11 cellular contexts compared by ENCODE assay signal in the genomic region with DNA sequence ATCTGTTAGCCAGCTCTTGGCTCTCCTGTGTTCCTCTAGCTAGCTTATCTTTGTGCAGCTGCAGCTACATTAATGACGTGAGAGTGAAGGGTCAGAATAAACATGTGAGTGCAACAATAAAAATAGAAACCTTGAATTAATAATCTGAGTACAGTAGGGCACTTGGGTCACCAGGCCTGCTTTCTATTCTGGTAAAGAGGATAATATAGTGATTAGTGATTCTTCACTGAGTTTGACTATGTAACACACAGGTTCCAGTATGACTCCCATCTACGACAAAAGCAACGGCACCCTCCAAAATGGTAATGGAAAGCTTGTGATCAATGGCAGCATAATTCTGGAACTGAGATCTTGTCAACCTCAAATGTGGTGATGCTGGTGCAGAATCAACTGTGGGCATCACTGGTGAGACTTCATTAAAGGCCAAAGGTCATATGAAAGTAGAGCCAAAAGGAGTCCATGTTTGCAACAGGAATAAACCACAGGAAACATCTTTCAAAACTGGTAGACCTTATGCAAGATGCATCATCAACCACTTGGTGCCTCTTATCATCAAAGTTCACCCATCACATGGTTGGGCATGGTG.
A peak's percentile ranks its signal among the peaks of the same experiment; 100 is the strongest.
DNase-seq lines count a peak whose midpoint lies in the region; ATAC-seq lines count a peak whose summit lies in the region.
"Had no signal": no experiment of that assay in that cellular context is flagged by ENCODE, and none has a peak within 500 bp of the region (broad histone marks: within the 10 kb centered on the region; RNA-seq: fewer than 3 reads in every experiment).

No MANE protein-coding gene starts in this region.

- no peaks in the 10 kb centered on the region for H3K27me3 Mint-ChIP-seq in activated CD4-positive, alpha-beta T cell treated with anti-CD3 and anti-CD28 coated beads for 36 hours
- H3K27me3 Mint-ChIP-seq in activated T-helper 17 cell treated with anti-CD3 and anti-CD28 coated beads, Interleukin-2, amount 50 U/mL, for 72 hours, result no peaks in the 10 kb centered on the region
- H3K27me3 Mint-ChIP-seq: type B pancreatic cell had no signal

- peak; percentile 75 for ATAC-seq in activated CD4-positive, alpha-beta T cell treated with anti-CD3 and anti-CD28 coated beads for 36 hours
- peak; percentile 54 for ATAC-seq in HG02885 (IDR thresholded peaks at IDR 0.05; ENCODE audit: poor library complexity, unreplicated experiment)
- peak; percentile 80 for ATAC-seq in activated T-helper 17 cell treated with anti-CD3 and anti-CD28 coated beads, Interleukin-2, amount 50 U/mL, for 72 hours (replicated peaks)
- no peak for ATAC-seq in HG03025 (IDR thresholded peaks at IDR 0.05; ENCODE audit: low FRiP score, unreplicated experiment)

- H3K27ac Mint-ChIP-seq in activated CD4-positive, alpha-beta T cell treated with anti-CD3 and anti-CD28 coated beads for 36 hours, result no peak overlapping the region
- peak overlapping the region; percentile 53 for H3K27ac Mint-ChIP-seq in activated T-helper 17 cell treated with anti-CD3 and anti-CD28 coated beads, Interleukin-2, amount 50 U/mL, for 72 hours
- H3K27ac Mint-ChIP-seq: type B pancreatic cell had no signal

- peaks cover 57% of the 10 kb centered on the region for H3K4me1 Mint-ChIP-seq in activated CD4-positive, alpha-beta T cell treated with anti-CD3 and anti-CD28 coated beads for 36 hours
- peaks cover 44% of the 10 kb centered on the region for H3K4me1 Mint-ChIP-seq in activated T-helper 17 cell treated with anti-CD3 and anti-CD28 coated beads, Interleukin-2, amount 50 U/mL, for 72 hours

- no peak overlapping the region for H3K4me3 Mint-ChIP-seq in activated CD4-positive, alpha-beta T cell treated with anti-CD3 and anti-CD28 coated beads for 36 hours
- peak overlapping the region; percentile 21 for H3K4me3 Mint-ChIP-seq in activated T-helper 17 cell treated with anti-CD3 and anti-CD28 coated beads, Interleukin-2, amount 50 U/mL, for 72 hours
- H3K4me3 Mint-ChIP-seq: type B pancreatic cell had no signal

- CTCF ChIA-PET in activated CD4-positive, alpha-beta T cell treated with anti-CD3 and anti-CD28 coated beads for 36 hours (lab: Charles Lee), result interaction anchor here (1.3 to 1.4 kb wide), 2 partner anchors 24 to 419 kb away, joined by 3 to 5 read pairs; no protein-coding TSS in a partner anchor

- in situ Hi-C loops in ACHN (cut with HindIII; ENCODE audit: low pct_ligation_motif_present, low pct_unique_long_range_greater_than_20kb, low sequenced_read_pairs), result loop anchor here (25.0 kb wide), 1 partner anchor 502 kb away; no protein-coding TSS in a partner anchor

- no peaks in the 10 kb centered on the region for H3K9me3 Mint-ChIP-seq in activated CD4-positive, alpha-beta T cell treated with anti-CD3 and anti-CD28 coated beads for 36 hours (ENCODE audit: low read depth)
- H3K9me3 Mint-ChIP-seq in activated T-helper 17 cell treated with anti-CD3 and anti-CD28 coated beads, Interleukin-2, amount 50 U/mL, for 72 hours, result no peaks in the 10 kb centered on the region
- H3K9me3 Mint-ChIP-seq: type B pancreatic cell had no signal

- intact Hi-C loops in activated CD4-positive, alpha-beta T cell treated with anti-CD3 and anti-CD28 coated beads for 36 hours (cut with DNase I, micrococcal nuclease), result loop anchor here (1.0 to 10.0 kb wide), 3 partner anchors 16 to 144 kb away; no protein-coding TSS in a partner anchor

- DNase-seq in activated CD4-positive, alpha-beta T cell treated with anti-CD3 and anti-CD28 coated beads for 36 hours, result peak; percentile 51
- no peak for DNase-seq in activated CD4-positive, alpha-beta T cell treated with anti-CD3 and anti-CD28 coated beads, Interleukin-2, amount 50 U/mL, for 48 hours
- DNase-seq in pulmonary artery endothelial cell (ENCODE audit: low read depth, low spot score) (peak; percentile 27), ACHN (no peak), Ammon's horn (ENCODE audit: low spot score) (no peak)
- DNase-seq: activated CD4-positive, alpha-beta T cell treated with anti-CD3 and anti-CD28 coated beads, Interleukin-2, amount 50 U/mL, for 1 hour; GOT3 had no signal

- H3K36me3 Mint-ChIP-seq in activated CD4-positive, alpha-beta T cell treated with anti-CD3 and anti-CD28 coated beads for 36 hours (ENCODE audit: low read depth), result peaks cover 62% of the 10 kb centered on the region
- peaks cover 90% of the 10 kb centered on the region for H3K36me3 Mint-ChIP-seq in activated T-helper 17 cell treated with anti-CD3 and anti-CD28 coated beads, Interleukin-2, amount 50 U/mL, for 72 hours (ENCODE audit: low read depth)

- POLR2A ChIA-PET in activated CD4-positive, alpha-beta T cell treated with anti-CD3 and anti-CD28 coated beads for 36 hours (lab: Charles Lee), result interaction anchor here (0.7 kb wide), 1 partner anchor 78 kb away, joined by 3 read pairs; the partner anchor contains the start of gene NRBF2

Comparison
In these comparisons a context has a peak if more than half of its experiments do, and no peak if none do; other contexts are left out.
1. DNase-seq: peak in activated CD4-positive, alpha-beta T cell treated with anti-CD3 and anti-CD28 coated beads for 36 hours (single experiment) and pulmonary artery endothelial cell (single experiment); none in activated CD4-positive, alpha-beta T cell treated with anti-CD3 and anti-CD28 coated beads, Interleukin-2, amount 50 U/mL, for 48 hours (0 of 2), ACHN (single experiment) and Ammon's horn (single experiment).